ENCODE assay signal across 21 cellular contexts in the genomic region with DNA sequence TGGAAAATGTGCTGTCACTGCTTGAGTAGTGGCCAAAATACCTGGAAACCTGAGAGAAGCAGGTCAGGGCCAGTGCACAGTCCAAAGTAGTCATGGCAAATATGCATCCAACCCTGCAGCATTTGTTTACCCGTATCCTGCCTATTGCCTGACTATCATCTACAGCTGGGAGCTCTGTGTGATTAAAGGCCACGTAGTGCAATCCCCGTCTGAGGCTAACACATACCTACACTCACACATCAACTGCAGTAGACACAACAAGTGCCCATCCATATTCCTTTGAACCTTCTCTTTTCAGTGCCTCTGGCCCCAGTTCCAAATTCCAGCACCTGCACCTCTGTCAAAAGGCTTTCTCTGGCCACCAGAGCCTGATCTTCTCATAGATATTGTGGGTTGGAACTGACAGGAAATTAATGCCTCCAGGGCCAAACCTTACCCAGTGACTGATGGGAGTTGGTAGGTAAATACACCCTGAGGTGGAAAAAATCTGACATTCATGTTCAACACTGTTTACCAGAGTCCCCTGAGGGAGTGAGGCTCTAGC.
DNase-seq lines count a peak whose midpoint lies in the region; ATAC-seq, FAIRE-seq and TF ChIP-seq lines count a peak whose summit lies in the region.
"Had no signal": no experiment of that assay in that cellular context is flagged by ENCODE, and none has a peak within 500 bp of the region (broad histone marks: within the 10 kb centered on the region; RNA-seq: fewer than 3 reads in every experiment).

No MANE protein-coding gene starts in this region.

- no peak overlapping the region for H3K9ac ChIP-seq in SK-N-SH
- H3K9ac ChIP-seq: KMS-11 had no signal

- ATAC-seq in pancreas = peak; percentile 88 to 91 (median 91)
- no peak for ATAC-seq in GM21367 (IDR thresholded peaks at IDR 0.05; ENCODE audit: unreplicated experiment)
- ATAC-seq: GM23338 had no signal

- no peak overlapping the region for H3K27ac ChIP-seq in PC-9
- H3K27ac ChIP-seq in pancreas = peak overlapping the region in 3 of 4 donors; percentile 47 to 77 (median 76)
- no peak overlapping the region for H3K27ac ChIP-seq in SK-N-SH (ENCODE audit: low read depth in 2 of 2, low read length in 1 of 2)
- H3K27ac ChIP-seq: KMS-11 had no signal

- H3K36me3 ChIP-seq in PC-9 (ENCODE audit: low read depth) (no peaks in the 10 kb centered on the region), pancreas (no peaks in the 10 kb centered on the region), SK-N-SH (replicated peaks in 1 of 2; ENCODE audit: control insufficient read depth in 1 of 2, insufficient read depth in 2 of 2, low read length in 1 of 2) (no peaks in the 10 kb centered on the region)

- no peaks in the 10 kb centered on the region for H3K9me2 ChIP-seq in PC-9 (ENCODE audit: insufficient read depth)
- H3K9me2 ChIP-seq in SK-N-SH = no peaks in the 10 kb centered on the region

- no peak overlapping the region for H2AFZ ChIP-seq in PC-9
- H2AFZ ChIP-seq in SK-N-SH (ENCODE audit: low read depth) = no peak overlapping the region
- H2AFZ ChIP-seq: GM23338 had no signal

- no TSS peak for BruUV-seq in PC-9 (replicated peaks; lab: Mats Ljungman, UMichigan)

- no peak for TF ChIP-seq RAD21 in SK-N-SH (IDR thresholded peaks at IDR 0.05; ENCODE audit: low read length)

- H4K20me1 ChIP-seq in PC-9 (ENCODE audit: insufficient read depth) (no peaks in the 10 kb centered on the region), SK-N-SH (ENCODE audit: insufficient read depth) (no peaks in the 10 kb centered on the region)

- no peak for TF ChIP-seq EP300 in SK-N-SH (IDR thresholded peaks at IDR 0.05; ENCODE audit: borderline replicate concordance in 1 of 2, low read depth in 1 of 2, low read length in 1 of 2)

- peak; percentile 47 for DNase-seq in M059J (ENCODE audit: low read depth)
- peak; percentile 36 to 41 for DNase-seq in PC-9
- DNase-seq in islet precursor cell = peak; percentile 55
- DNase-seq in pancreas = peak in 3 of 6 donors; percentile 29 to 76 (median 55)
- no peak for DNase-seq in SK-N-SH
- DNase-seq in pons (ENCODE audit: low spot score) = no peak
- DNase-seq in NCI-H510A (lab: John Stamatoyannopoulos, UW) = no peak
- DNase-seq: CD8-positive, alpha-beta memory T cell; DMS 273 treated with DMSO at 0.1 percent for 48 hours; DMS79 treated with DMSO at 0.1 percent for 48 hours; H9; NCI-H1092; NCI-H1417 treated with DMSO at 0.1 percent for 48 hours; NCI-H187 treated with DMSO at 0.1 percent for 48 hours; NCI-H2107; NCI-H524 treated with DMSO at 0.1 percent for 48 hours; NCI-H774; Right ventricle myocardium superior had no signal

- H3K4me2 ChIP-seq in PC-9 = no peak overlapping the region
- no peak overlapping the region for H3K4me2 ChIP-seq in SK-N-SH
- H3K4me2 ChIP-seq: GM23338, KMS-11 had no signal

- POLR2A ChIA-PET in PC-9 (lab: Charles Lee; ENCODE audit: unreplicated experiment) = no interaction called here
- POLR2A ChIA-PET in SK-N-SH (lab: Yijun Ruan, JAX) = no interaction called here

- H3K9me3 ChIP-seq in PC-9 (ENCODE audit: insufficient read depth, low read depth) = no peaks in the 10 kb centered on the region
- H3K9me3 ChIP-seq in pancreas = no peaks in the 10 kb centered on the region
- H3K9me3 ChIP-seq in SK-N-SH = no peaks in the 10 kb centered on the region

- H3K27me3 ChIP-seq in PC-9 (ENCODE audit: insufficient read depth, low read depth) (no peaks in the 10 kb centered on the region), pancreas (no peaks in the 10 kb centered on the region), SK-N-SH (ENCODE audit: insufficient read depth) (0 out of 2 replicates have a peak, but pooled peaks cover 6% of the 10 kb centered on the region)

- WGBS in pancreas, 2 donors = 28 to 30% methylated on average over 3 of the region's 3 CpGs
- WGBS in SK-N-SH (ENCODE audit: low lambda C conversion rate) = 7% methylated on average over 3 of the region's 3 CpGs

- H3K4me3 ChIP-seq in PC-9 = no peak overlapping the region
- no peak overlapping the region for H3K4me3 ChIP-seq in pancreas
- no peak overlapping the region for H3K4me3 ChIP-seq in SK-N-SH (ENCODE audit: low read depth in 2 of 2, low read length in 1 of 2)
- H3K4me3 ChIP-seq: GM23338 had no signal

- H3K79me2 ChIP-seq in PC-9 (ENCODE audit: low read depth) (no peaks in the 10 kb centered on the region), SK-N-SH (ENCODE audit: insufficient read depth) (no peaks in the 10 kb centered on the region)

- FAIRE-seq in pancreas (lab: Jason Lieb, UNC) = no peak

- intact Hi-C loops in PC-9 (cut with micrococcal nuclease; ENCODE audit: unreplicated experiment) (no loop called here), pancreas (cut with DNase I) (no loop called here)

- H3F3A ChIP-seq in PC-9 (ENCODE audit: insufficient read depth, low read depth) (no peaks in the 10 kb centered on the region; the same call in 1 of the 2 replicates), SK-N-SH (replicated peaks; ENCODE audit: insufficient read depth) (no peaks in the 10 kb centered on the region)

- CTCF ChIA-PET in PC-9 (lab: Charles Lee) (no interaction called here), SK-N-SH (lab: Yijun Ruan, JAX) (no interaction called here)

- H3K4me1 ChIP-seq in PC-9 (replicated peaks; ENCODE audit: insufficient read depth) (0 out of 2 replicates have a peak, but pooled peaks cover 6% of the 10 kb centered on the region), pancreas (peaks cover 0 to 20% (median 16%) of the 10 kb centered on the region in 3 donors), SK-N-SH (ENCODE audit: control insufficient read depth in 1 of 2, insufficient read depth in 2 of 2, low read depth in 1 of 2, low read length in 1 of 2) (no peaks in the 10 kb centered on the region)

- TF ChIP-seq CTCF in PC-9 (conservative IDR thresholded peaks at IDR 0.05) (no peak), pancreas (IDR thresholded peaks at IDR 0.05) (no peak), SK-N-SH (IDR thresholded peaks at IDR 0.05) (no peak)

TF ChIP-seq in SK-N-SH, 30 proteins besides CTCF, POLR2A, EP300 and RAD21 (continues in another document):
- TF ChIP-seq MEF2A (IDR thresholded peaks at IDR 0.05; ENCODE audit: borderline replicate concordance, low read depth) (no peak), MXI1 (IDR thresholded peaks at IDR 0.05; ENCODE audit: low read depth, low read length) (no peak), FOXJ3 (CRISPR knock-in tag; IDR thresholded peaks at IDR 0.05) (no peak), ELF1 (IDR thresholded peaks at IDR 0.05) (no peak), FOSL2 (IDR thresholded peaks at IDR 0.05; ENCODE audit: borderline replicate concordance, low read depth) (no peak), CHD2 (IDR thresholded peaks at IDR 0.05; ENCODE audit: low read length, partially characterized antibody) (no peak), SIN3A (IDR thresholded peaks at IDR 0.05; ENCODE audit: borderline replicate concordance, low read depth, low read length) (no peak), TEAD4 (IDR thresholded peaks at IDR 0.05; ENCODE audit: borderline replicate concordance, insufficient read depth) (no peak)
- TF ChIP-seq, protein P1, sequence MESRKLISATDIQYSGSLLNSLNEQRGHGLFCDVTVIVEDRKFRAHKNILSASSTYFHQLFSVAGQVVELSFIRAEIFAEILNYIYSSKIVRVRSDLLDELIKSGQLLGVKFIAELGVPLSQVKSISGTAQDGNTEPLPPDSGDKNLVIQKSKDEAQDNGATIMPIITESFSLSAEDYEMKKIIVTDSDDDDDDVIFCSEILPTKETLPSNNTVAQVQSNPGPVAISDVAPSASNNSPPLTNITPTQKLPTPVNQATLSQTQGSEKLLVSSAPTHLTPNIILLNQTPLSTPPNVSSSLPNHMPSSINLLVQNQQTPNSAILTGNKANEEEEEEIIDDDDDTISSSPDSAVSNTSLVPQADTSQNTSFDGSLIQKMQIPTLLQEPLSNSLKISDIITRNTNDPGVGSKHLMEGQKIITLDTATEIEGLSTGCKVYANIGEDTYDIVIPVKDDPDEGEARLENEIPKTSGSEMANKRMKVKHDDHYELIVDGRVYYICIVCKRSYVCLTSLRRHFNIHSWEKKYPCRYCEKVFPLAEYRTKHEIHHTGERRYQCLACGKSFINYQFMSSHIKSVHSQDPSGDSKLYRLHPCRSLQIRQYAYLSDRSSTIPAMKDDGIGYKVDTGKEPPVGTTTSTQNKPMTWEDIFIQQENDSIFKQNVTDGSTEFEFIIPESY (IDR thresholded peaks at IDR 0.05; ENCODE audit: borderline replicate concordance, low read depth) = no peak
- TF ChIP-seq, protein P2, sequence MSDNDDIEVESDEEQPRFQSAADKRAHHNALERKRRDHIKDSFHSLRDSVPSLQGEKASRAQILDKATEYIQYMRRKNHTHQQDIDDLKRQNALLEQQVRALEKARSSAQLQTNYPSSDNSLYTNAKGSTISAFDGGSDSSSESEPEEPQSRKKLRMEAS (IDR thresholded peaks at IDR 0.05; ENCODE audit: low read depth) = no peak
- TF ChIP-seq, protein P3, sequence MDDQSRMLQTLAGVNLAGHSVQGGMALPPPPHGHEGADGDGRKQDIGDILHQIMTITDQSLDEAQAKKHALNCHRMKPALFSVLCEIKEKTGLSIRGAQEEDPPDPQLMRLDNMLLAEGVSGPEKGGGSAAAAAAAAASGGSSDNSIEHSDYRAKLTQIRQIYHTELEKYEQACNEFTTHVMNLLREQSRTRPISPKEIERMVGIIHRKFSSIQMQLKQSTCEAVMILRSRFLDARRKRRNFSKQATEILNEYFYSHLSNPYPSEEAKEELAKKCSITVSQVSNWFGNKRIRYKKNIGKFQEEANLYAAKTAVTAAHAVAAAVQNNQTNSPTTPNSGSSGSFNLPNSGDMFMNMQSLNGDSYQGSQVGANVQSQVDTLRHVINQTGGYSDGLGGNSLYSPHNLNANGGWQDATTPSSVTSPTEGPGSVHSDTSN (IDR thresholded peaks at IDR 0.05) = no peak

Comparison
In these comparisons a context has a peak if more than half of its experiments do, and no peak if none do; other contexts are left out.
1. DNase-seq: peak in M059J (single experiment), PC-9 (2 of 2) and islet precursor cell (single experiment); none in SK-N-SH (single experiment), pons (single experiment) and NCI-H510A (single experiment).
2. H3K27ac ChIP-seq: peak in pancreas (3 of 4); none in PC-9 (single experiment) and SK-N-SH (0 of 2).